In genomic region chr1:2433936-2434335, GRCh38 we compare ENCODE assay signal across 27 cellular contexts. TPM values are rescaled to one million over a fixed set of nuclear protein-coding genes. Genes with fewer than 3 reads are reported as not detected.
"Had no signal": no experiment of that assay in that cellular context is flagged by ENCODE, and none has a peak within 500 bp of the region (broad histone marks: within the 10 kb centered on the region; RNA-seq: fewer than 3 reads in every experiment).

No MANE protein-coding gene starts in this region.

- H3K4me1 ChIP-seq: colonic mucosa, esophagus muscularis mucosa, gastrocnemius medialis, heart right ventricle, left lung, lower lobe of right lung had no signal

- H3K36me3 ChIP-seq: colonic mucosa, esophagus muscularis mucosa, gastrocnemius medialis, heart right ventricle, left lung, lower lobe of right lung had no signal

- H3K4me3 ChIP-seq: colonic mucosa, esophagus muscularis mucosa, gastrocnemius medialis, heart right ventricle, left lung, lower lobe of right lung, mucosa of descending colon had no signal

- H3K27ac Mint-ChIP-seq: dendritic cell treated with granulocyte-macrophage colony-stimulating factor and Interleukin-4, amounts not matched to agents 40 ng/mL and 50 ng/mL, for 4 days; effector memory CD8-positive, alpha-beta T cell; endodermal cell; mesothelial cell of epicardium; naive B cell had no signal

- DNase-seq: colonic mucosa; cortex of kidney; effector CD8-positive, alpha-beta T cell; effector memory CD8-positive, alpha-beta T cell; endodermal cell; erythroblast; foreskin fibroblast; foreskin melanocyte; gastrocnemius medialis; glutamatergic neuron; head of caudate nucleus; heart right ventricle; hippocampal formation; left cardiac atrium; left lung; left ventricle myocardium superior; lower lobe of right lung; mesenchymal stem cell; mucosa of descending colon; naive B cell had no signal

- H3K27me3 ChIP-seq: colonic mucosa had no signal

- H3K27ac ChIP-seq: colonic mucosa, epithelial cell of prostate, esophagus muscularis mucosa, gastrocnemius medialis, heart right ventricle, left lung, lower lobe of right lung had no signal

- H3K4me3 Mint-ChIP-seq: dendritic cell treated with granulocyte-macrophage colony-stimulating factor and Interleukin-4, amounts not matched to agents 40 ng/mL and 50 ng/mL, for 4 days; effector memory CD8-positive, alpha-beta T cell; endodermal cell; mesothelial cell of epicardium; naive B cell had no signal

- H3K36me3 Mint-ChIP-seq: mesothelial cell of epicardium had no signal

- FAIRE-seq: endometrium, islet of Langerhans, keratinocyte had no signal

- H3K9me3 Mint-ChIP-seq: effector memory CD8-positive, alpha-beta T cell; mesothelial cell of epicardium had no signal

- ATAC-seq: effector memory CD8-positive, alpha-beta T cell; gastrocnemius medialis; heart right ventricle; left cardiac atrium; left lung; left ventricle myocardium superior; lower lobe of right lung; mucosa of descending colon had no signal

- H3K9me3 ChIP-seq: colonic mucosa, gastrocnemius medialis had no signal

- H3K4me1 Mint-ChIP-seq: endodermal cell had no signal

- H3K27me3 Mint-ChIP-seq: effector memory CD8-positive, alpha-beta T cell had no signal

RNA-seq across cellular contexts. Expression of gene PLCH2, which starts 42.2 kb away (rescaled TPM):
- total RNA-seq: gastrocnemius medialis had no signal
